ENCODE assay signal across 8 cellular contexts in the genomic region with DNA sequence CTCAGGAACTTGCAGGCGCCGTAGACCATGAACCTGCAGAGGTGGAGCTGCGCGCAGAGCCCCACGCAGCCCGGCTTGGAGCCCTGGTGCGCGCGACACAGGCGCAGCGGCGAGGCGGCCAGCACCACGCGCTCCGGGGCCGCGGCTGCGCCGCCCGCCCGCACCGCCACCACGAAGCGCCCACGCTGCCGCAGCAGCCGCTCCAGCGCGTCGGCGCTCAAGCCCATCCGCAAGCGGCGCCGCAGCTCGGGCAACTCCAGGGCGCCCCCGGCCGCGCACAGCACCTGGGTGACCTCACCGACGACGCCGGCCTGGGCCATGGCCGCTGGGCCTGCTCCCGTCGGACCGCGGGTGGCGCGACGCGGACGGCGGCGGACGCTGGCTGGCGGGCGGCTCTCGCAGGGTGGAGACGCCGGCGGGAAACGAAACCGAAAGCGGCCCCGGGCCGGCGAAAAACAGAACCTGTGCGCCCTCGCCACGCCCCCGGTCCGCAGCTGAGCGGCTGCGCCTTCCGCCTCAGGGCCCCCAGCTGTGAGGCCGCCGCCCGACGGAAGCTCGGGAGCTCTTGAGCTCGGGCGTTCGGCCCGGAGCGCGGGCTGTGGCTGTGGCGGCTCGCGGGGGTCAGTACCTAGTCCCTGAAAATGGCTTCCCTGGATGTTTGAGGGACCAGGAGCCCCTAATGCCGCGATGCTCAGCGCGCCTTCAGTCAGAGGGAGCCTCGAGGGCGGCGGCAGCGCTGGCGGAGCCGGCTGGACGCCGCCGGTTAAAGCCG. TPM values are rescaled to one million over a fixed set of nuclear protein-coding genes. Genes with fewer than 3 reads are reported as not detected.
DNase-seq lines count a peak whose midpoint lies in the region; ATAC-seq, FAIRE-seq and TF ChIP-seq lines count a peak whose summit lies in the region.

A gene with protein sequence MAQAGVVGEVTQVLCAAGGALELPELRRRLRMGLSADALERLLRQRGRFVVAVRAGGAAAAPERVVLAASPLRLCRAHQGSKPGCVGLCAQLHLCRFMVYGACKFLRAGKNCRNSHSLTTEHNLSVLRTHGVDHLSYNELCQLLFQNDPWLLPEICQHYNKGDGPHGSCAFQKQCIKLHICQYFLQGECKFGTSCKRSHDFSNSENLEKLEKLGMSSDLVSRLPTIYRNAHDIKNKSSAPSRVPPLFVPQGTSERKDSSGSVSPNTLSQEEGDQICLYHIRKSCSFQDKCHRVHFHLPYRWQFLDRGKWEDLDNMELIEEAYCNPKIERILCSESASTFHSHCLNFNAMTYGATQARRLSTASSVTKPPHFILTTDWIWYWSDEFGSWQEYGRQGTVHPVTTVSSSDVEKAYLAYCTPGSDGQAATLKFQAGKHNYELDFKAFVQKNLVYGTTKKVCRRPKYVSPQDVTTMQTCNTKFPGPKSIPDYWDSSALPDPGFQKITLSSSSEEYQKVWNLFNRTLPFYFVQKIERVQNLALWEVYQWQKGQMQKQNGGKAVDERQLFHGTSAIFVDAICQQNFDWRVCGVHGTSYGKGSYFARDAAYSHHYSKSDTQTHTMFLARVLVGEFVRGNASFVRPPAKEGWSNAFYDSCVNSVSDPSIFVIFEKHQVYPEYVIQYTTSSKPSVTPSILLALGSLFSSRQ (minus strand): TSS at position 424 of the 772 bp plus-strand sequence. CDS start 104 bp downstream, at position 320.

- peak; percentile 92 for ATAC-seq in GM19328 (IDR thresholded peaks at IDR 0.05; ENCODE audit: unreplicated experiment)
- peak; percentile 86 for ATAC-seq in HG03469 (IDR thresholded peaks at IDR 0.05; ENCODE audit: unreplicated experiment)

- no peaks in the 10 kb centered on the region for H4K20me1 ChIP-seq in endothelial cell of umbilical vein (replicated peaks; ENCODE audit: control insufficient read depth, extremely low read depth, insufficient read depth, low read length)

- peak within 1 kb of the TSS; percentile 84 for H3K27ac ChIP-seq in endothelial cell of umbilical vein (ENCODE audit: insufficient read depth, low read depth, low read length)

- peaks cover 0 to 1% of the 10 kb centered on the region in 2 experiments for H3K36me3 ChIP-seq in endothelial cell of umbilical vein (ENCODE audit: control insufficient read depth in 2 of 2, extremely low read depth in 1 of 2, insufficient read depth in 2 of 2, low read length in 2 of 2)

- H3K4me1 ChIP-seq in endothelial cell of umbilical vein (ENCODE audit: control insufficient read depth, extremely low read depth, insufficient read depth, low read length) (peaks cover 36% of the 10 kb centered on the region), mononuclear cell (ENCODE audit: insufficient read depth, low read length) (peaks cover 50% of the 10 kb centered on the region)

- TF ChIP-seq CTCF in endothelial cell of umbilical vein (IDR thresholded peaks at IDR 0.05; ENCODE audit: extremely low read depth in 1 of 2, insufficient read depth in 1 of 2, low read depth in 1 of 2, low read length in 2 of 2) = no peak

- peaks cover 6% of the 10 kb centered on the region for H3K9me3 ChIP-seq in endothelial cell of umbilical vein (replicated peaks; ENCODE audit: control insufficient read depth, insufficient read depth, low read length)
- peaks cover 18% of the 10 kb centered on the region for H3K9me3 ChIP-seq in mononuclear cell (ENCODE audit: low read depth, low read length)

- TF ChIP-seq POLR2A in endothelial cell of umbilical vein (IDR thresholded peaks at IDR 0.05; ENCODE audit: low read depth, low read length) = peak; percentile 64

- no peaks in the 10 kb centered on the region for H3K9me1 ChIP-seq in endothelial cell of umbilical vein (replicated peaks; ENCODE audit: control insufficient read depth, extremely low read depth, insufficient read depth, low read length)

- intact Hi-C loops in endothelial cell of umbilical vein (cut with micrococcal nuclease) = loop anchor here (10.0 kb wide), 1 partner anchor 262 kb away; no protein-coding TSS in a partner anchor

- DNase-seq in C1 segment of cervical spinal cord (lab: John Stamatoyannopoulos, UW) (peak in 11 of 14 donors; percentile 16 to 75 (median 51)), NK-92 (lab: John Stamatoyannopoulos, UW; ENCODE audit: unreplicated experiment) (peak; percentile 24), endothelial cell of umbilical vein (ENCODE audit: low read depth, low spot score) (peak; percentile 85)
- DNase-seq in activated CD8-positive, alpha-beta memory T cell treated with anti-CD3 and anti-CD28 coated beads, Interleukin-2, amount 50 U/mL, for 24 hours (ENCODE audit: extremely low read depth) = peak; percentile 53
- DNase-seq in stimulated activated CD8-positive, alpha-beta memory T cell treated with anti-CD3 and anti-CD28 coated beads, Interleukin-4, amount 100 ng/mL, for 1 hour (ENCODE audit: low read depth in 2 of 2, low spot score in 1 of 2) = peak; percentile 75 to 77

- H3K4me3 ChIP-seq in endothelial cell of umbilical vein (replicated peaks in 1 of 3; ENCODE audit: insufficient read depth in 1 of 3, low read depth in 1 of 3, low read length in 3 of 3) (peak within 1 kb of the TSS; percentile 53 to 77 (median 71)), mononuclear cell (ENCODE audit: low read length) (peak within 1 kb of the TSS; percentile 81)

- peak within 1 kb of the TSS; percentile 48 for H3K4me2 ChIP-seq in endothelial cell of umbilical vein (ENCODE audit: insufficient read depth, low read length)

- FAIRE-seq in endothelial cell of umbilical vein (lab: Jason Lieb, UNC) = no peak

- POLR2A ChIA-PET in endothelial cell of umbilical vein (lab: Charles Lee) = interaction anchor here (0.6 to 1.3 kb wide), 3 partner anchors 24 to 860 kb away, joined by 3 to 4 read pairs (median 3); no protein-coding TSS in a partner anchor

- no peaks in the 10 kb centered on the region for H3K27me3 ChIP-seq in endothelial cell of umbilical vein (ENCODE audit: control insufficient read depth in 2 of 2, insufficient read depth in 2 of 2, low read length in 2 of 2)
- H3K27me3 ChIP-seq in mononuclear cell (ENCODE audit: insufficient read depth, low read length) = no peaks in the 10 kb centered on the region

- CTCF ChIA-PET in endothelial cell of umbilical vein (lab: Charles Lee) = interaction anchor here (0.9 to 10.0 kb wide), 2 partner anchors 22 to 146 kb away, joined by 3 to 66 read pairs; no protein-coding TSS in a partner anchor

- no TSS peak for BruUV-seq in endothelial cell of umbilical vein (replicated peaks; lab: Mats Ljungman, UMichigan)

- H3K79me2 ChIP-seq in endothelial cell of umbilical vein (ENCODE audit: control insufficient read depth, insufficient read depth, low read length) = peaks cover 32% of the 10 kb centered on the region

- H3K9ac ChIP-seq in endothelial cell of umbilical vein (replicated peaks; ENCODE audit: extremely low read depth, insufficient read depth, low read length) = peak within 1 kb of the TSS; percentile 82

- peak within 1 kb of the TSS; percentile 95 for H2AFZ ChIP-seq in endothelial cell of umbilical vein (ENCODE audit: low read depth, low read length)

- dilution Hi-C loops in endothelial cell of umbilical vein (cut with MboI; ENCODE audit: extremely low pct_ligation_motif_present, low sequenced_read_pairs) = no loop called here

TF ChIP-seq in endothelial cell of umbilical vein, 7 proteins besides CTCF, POLR2A, EP300 and RAD21:
- TF ChIP-seq MYC (IDR thresholded peaks at IDR 0.05; ENCODE audit: low read depth, low read length) (no peak), FOS (IDR thresholded peaks at IDR 0.05; ENCODE audit: borderline replicate concordance, insufficient read depth, low read length) (peak; percentile 8)

RNA-seq across cellular contexts. Expression of the gene that starts here (rescaled TPM):
- total RNA-seq in endothelial cell of umbilical vein (52.2 and 65.4 TPM in 2 replicates), mononuclear cell (70.6 TPM)
- polyA plus RNA-seq in endothelial cell of umbilical vein = 83.2 and 89.1 TPM in 2 replicates
- polyA plus RNA-seq in endothelial cell of umbilical vein (2011; cell fraction: cytosol; rRNA removed) = 62.3 and 62.8 TPM in 2 replicates
- polyA plus RNA-seq in endothelial cell of umbilical vein (2011; cell fraction: nucleus; rRNA removed) = 147 and 151 TPM in 2 replicates
- polyA plus RNA-seq in endothelial cell of umbilical vein (2012) = 51.6 and 58.8 TPM in 2 replicates
- 71.4 and 86.8 TPM in 2 replicates for polyA minus RNA-seq in endothelial cell of umbilical vein
- 30.9 TPM for polyA minus RNA-seq in endothelial cell of umbilical vein (2011; cell fraction: cytosol; rRNA and poly(A)+ RNA removed)
- polyA minus RNA-seq in endothelial cell of umbilical vein (2011; cell fraction: nucleus; rRNA and poly(A)+ RNA removed) = 59.9 and 68.6 TPM in 2 replicates

Comparison
In these comparisons a context has a peak if more than half of its experiments do, and no peak if none do; other contexts are left out.
1. Peak in every context shown above with its lines: DNase-seq, ATAC-seq, H3K4me3 ChIP-seq and H3K27ac ChIP-seq.
2. DNase-seq: peak in every context shown above with its lines; median percentile 85 in endothelial cell of umbilical vein; 76 in stimulated activated CD8-positive, alpha-beta memory T cell treated with anti-CD3 and anti-CD28 coated beads, Interleukin-4, amount 100 ng/mL, for 1 hour; 53 in activated CD8-positive, alpha-beta memory T cell treated with anti-CD3 and anti-CD28 coated beads, Interleukin-2, amount 50 U/mL, for 24 hours; 51 in C1 segment of cervical spinal cord; 24 in NK-92.